ENCODE assay signal across 8 cellular contexts in genomic region chr17:62423647-62424461, GRCh38. TPM values are rescaled to one million over a fixed set of nuclear protein-coding genes. Genes with fewer than 3 reads are reported as not detected.
DNase-seq lines count a peak whose midpoint lies in the region; ATAC-seq and TF ChIP-seq lines count a peak whose summit lies in the region.
"Not testable (repeated sequence)": the region's sequence is repeated elsewhere in the genome, so short reads cannot be mapped to it uniquely, and the experiment has no call there.

A gene with protein sequence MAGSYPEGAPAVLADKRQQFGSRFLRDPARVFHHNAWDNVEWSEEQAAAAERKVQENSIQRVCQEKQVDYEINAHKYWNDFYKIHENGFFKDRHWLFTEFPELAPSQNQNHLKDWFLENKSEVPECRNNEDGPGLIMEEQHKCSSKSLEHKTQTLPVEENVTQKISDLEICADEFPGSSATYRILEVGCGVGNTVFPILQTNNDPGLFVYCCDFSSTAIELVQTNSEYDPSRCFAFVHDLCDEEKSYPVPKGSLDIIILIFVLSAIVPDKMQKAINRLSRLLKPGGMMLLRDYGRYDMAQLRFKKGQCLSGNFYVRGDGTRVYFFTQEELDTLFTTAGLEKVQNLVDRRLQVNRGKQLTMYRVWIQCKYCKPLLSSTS (plus strand): TSS chr17:62423897. CDS start chr17:62423903, 6 bp downstream.

- peak; percentile 92 for DNase-seq in NB4 (ENCODE audit: low read depth)
- peak; percentile 95 for DNase-seq in SK-N-DZ (ENCODE audit: low spot score)
- DNase-seq in activated naive CD4-positive, alpha-beta T cell treated with anti-CD3 and anti-CD28 coated beads for 36 hours: peak; percentile 96
- DNase-seq in glomerular endothelial cell (ENCODE audit: extremely low read depth, low read depth, low spot score): peak; percentile 16
- peak; percentile 61 for DNase-seq in omental fat pad (ENCODE audit: low spot score)

- TF ChIP-seq POLR2A in GM10847 (IDR thresholded peaks at IDR 0.05; ENCODE audit: extremely low read depth, insufficient read length): peak; percentile 45
- peak; percentile 59 for TF ChIP-seq POLR2A in NB4 (IDR thresholded peaks at IDR 0.05; ENCODE audit: extremely low read depth, insufficient read length)

- peak within 1 kb of the TSS; percentile 90 for H3K27ac Mint-ChIP-seq in activated naive CD4-positive, alpha-beta T cell treated with anti-CD3 and anti-CD28 coated beads for 36 hours

- H3K4me1 Mint-ChIP-seq in activated naive CD4-positive, alpha-beta T cell treated with anti-CD3 and anti-CD28 coated beads for 36 hours (ENCODE audit: low read depth): peaks cover 33% of the 10 kb centered on the region

- H3K27ac ChIP-seq in temporal lobe (ENCODE audit: low read depth, low read length): not testable (repeated sequence)

- H3K4me3 ChIP-seq in NB4 (ENCODE audit: low read depth, low read length): peak within 1 kb of the TSS; percentile 86

- CTCF ChIA-PET in activated naive CD4-positive, alpha-beta T cell treated with anti-CD3 and anti-CD28 coated beads for 36 hours (lab: Charles Lee): not testable (repeated sequence)

- H3K4me3 Mint-ChIP-seq in activated naive CD4-positive, alpha-beta T cell treated with anti-CD3 and anti-CD28 coated beads for 36 hours: peak within 1 kb of the TSS; percentile 97

- not testable (repeated sequence) for H3K27me3 Mint-ChIP-seq in activated naive CD4-positive, alpha-beta T cell treated with anti-CD3 and anti-CD28 coated beads for 36 hours (ENCODE audit: low read depth)

- intact Hi-C loops in activated naive CD4-positive, alpha-beta T cell treated with anti-CD3 and anti-CD28 coated beads for 36 hours (cut with micrococcal nuclease): loop anchor here (1.0 to 10.0 kb wide), 7 partner anchors 53 to 544 kb away; partner anchors contain the start of genes MED13 and TLK2

- peak; percentile 6 for TF ChIP-seq CTCF in NB4 (IDR thresholded peaks at IDR 0.05; ENCODE audit: low read depth, low read length)
- TF ChIP-seq CTCF in omental fat pad (IDR thresholded peaks at IDR 0.05): not testable (repeated sequence)

- peak; percentile 90 for ATAC-seq in HG02588 (IDR thresholded peaks at IDR 0.05; ENCODE audit: unreplicated experiment)
- ATAC-seq in omental fat pad (ENCODE audit: low FRiP score): peak; percentile 89

- H3K9me3 Mint-ChIP-seq in activated naive CD4-positive, alpha-beta T cell treated with anti-CD3 and anti-CD28 coated beads for 36 hours: not testable (repeated sequence)

- H3K36me3 Mint-ChIP-seq in activated naive CD4-positive, alpha-beta T cell treated with anti-CD3 and anti-CD28 coated beads for 36 hours (ENCODE audit: low read depth): not testable (repeated sequence)

RNA-seq across cellular contexts. Expression of the gene that starts here (rescaled TPM):
- 31.4 and 36.4 TPM in 2 replicates for polyA plus RNA-seq in SK-N-DZ (2014; cell fraction: cytosol; rRNA removed)
- polyA plus RNA-seq in SK-N-DZ (2014; cell fraction: nucleus; rRNA removed): 12.8 and 14.1 TPM in 2 replicates
- 10 to 100 TPM; 22.4 to 24.6 TPM for total RNA-seq in activated naive CD4-positive, alpha-beta T cell treated with anti-CD3 and anti-CD28 coated beads for 36 hours
- total RNA-seq in glomerular endothelial cell (14.4 and 16.2 TPM in 2 replicates), omental fat pad (10 to 100 TPM; 11.9 to 15.9 (median 14.2) TPM), temporal lobe (28.0 TPM)

Comparison
In these comparisons a context has a peak if more than half of its experiments do, and no peak if none do; other contexts are left out.
1. DNase-seq: peak in every context shown above with its lines; median percentile 96 in activated naive CD4-positive, alpha-beta T cell treated with anti-CD3 and anti-CD28 coated beads for 36 hours; 95 in SK-N-DZ; 92 in NB4; 61 in omental fat pad; 16 in glomerular endothelial cell.